In the genomic region with DNA sequence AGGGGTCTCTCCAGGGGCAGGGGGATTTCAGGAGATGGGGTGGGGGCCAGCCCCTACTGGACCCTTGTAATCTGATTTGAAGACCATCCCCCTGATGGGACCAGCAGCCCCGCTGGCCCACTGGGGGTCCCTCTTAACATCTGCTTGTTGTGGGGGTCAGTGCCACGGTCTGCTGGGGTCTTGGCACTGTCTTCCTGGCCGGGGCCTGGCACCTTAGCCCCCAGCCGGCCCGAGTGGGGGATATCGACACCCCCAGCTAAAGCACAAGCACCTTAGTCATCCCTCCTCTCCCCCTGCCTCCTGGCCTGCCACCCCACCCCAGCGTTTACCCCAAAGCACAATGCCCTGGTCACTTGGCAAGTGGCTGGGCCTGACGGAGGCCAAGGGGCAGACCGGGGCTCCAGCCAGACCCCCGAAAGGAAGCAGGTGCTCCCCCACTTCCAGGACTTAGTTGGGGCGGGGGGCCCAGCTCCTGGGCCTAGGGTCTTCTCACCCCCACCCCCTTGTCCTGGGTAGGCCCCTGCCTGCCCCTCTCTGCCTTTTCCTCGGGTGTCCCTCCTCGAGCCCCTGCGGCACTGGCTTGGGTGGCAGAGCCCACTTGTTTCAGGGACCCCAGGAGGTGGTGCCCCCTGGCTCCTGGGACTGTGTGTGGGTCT, we compare ENCODE assay signal across 8 cellular contexts. TPM values are rescaled to one million over a fixed set of nuclear protein-coding genes. Genes with fewer than 3 reads are reported as not detected.
DNase-seq lines count a peak whose midpoint lies in the region; ATAC-seq and TF ChIP-seq lines count a peak whose summit lies in the region.

No MANE protein-coding gene starts in this region.

- H3K4me2 ChIP-seq in SU-DHL-6 (ENCODE audit: low read depth, low read length, poor library complexity, severe bottlenecking): no peak overlapping the region

- no peak overlapping the region for H2AFZ ChIP-seq in SU-DHL-6 (ENCODE audit: low read depth, low read length, severe bottlenecking)

- no peak overlapping the region for H3K4me3 ChIP-seq in CD4-positive, alpha-beta memory T cell (ENCODE audit: low read length in 2 of 2)
- H3K4me3 ChIP-seq in SU-DHL-6 (ENCODE audit: insufficient read depth, low read length, poor library complexity, severe bottlenecking) (no peak overlapping the region), esophagus muscularis mucosa (peak overlapping the region; percentile 78 to 89 (median 88)), prostate gland (no peak overlapping the region)

- peak overlapping the region; percentile 90 for H3K9ac ChIP-seq in SU-DHL-6 (ENCODE audit: low read length)

- peaks cover 17% of the 10 kb centered on the region for H3F3A ChIP-seq in SU-DHL-6 (ENCODE audit: insufficient read depth)

- H3K27ac ChIP-seq in CD4-positive, alpha-beta memory T cell (ENCODE audit: low read depth, low read length): peak overlapping the region; percentile 98
- peak overlapping the region; percentile 91 for H3K27ac ChIP-seq in SU-DHL-6 (ENCODE audit: low read depth, low read length)
- peak overlapping the region; percentile 97 to 100 (median 99) for H3K27ac ChIP-seq in esophagus muscularis mucosa (replicated peaks in 1 of 4)
- peak overlapping the region; percentile 97 for H3K27ac ChIP-seq in prostate gland

- H4K20me1 ChIP-seq in SU-DHL-6 (ENCODE audit: low read depth, low read length): no peaks in the 10 kb centered on the region

- peak in 1 of 5 donors; percentile 40 for DNase-seq in CD4-positive, alpha-beta memory T cell
- DNase-seq in esophagus muscularis mucosa (ENCODE audit: extremely low spot score) (no peak), prostate gland (ENCODE audit: low spot score) (no peak), NCI-H510A (lab: John Stamatoyannopoulos, UW) (no peak)

- WGBS in esophagus muscularis mucosa: 74% methylated on average over 7 of the region's 14 CpGs
- 79% methylated on average over 14 of the region's 14 CpGs for WGBS in prostate gland

- CTCF ChIA-PET in CD4-positive, alpha-beta memory T cell (lab: Charles Lee; ENCODE audit: partially characterized antibody): interaction anchor here (1.2 to 1.6 kb wide), 2 partner anchors 43 to 127 kb away, joined by 3 to 5 read pairs; no protein-coding TSS in a partner anchor

- H3K27ac Mint-ChIP-seq in CD4-positive, alpha-beta memory T cell: peak overlapping the region in 5 of 7 donors; percentile 67 to 100 (median 98)

- H3K9me3 Mint-ChIP-seq in CD4-positive, alpha-beta memory T cell: peaks cover 0 to 7% (median 0%) of the 10 kb centered on the region in 8 donors

- peaks cover 47% of the 10 kb centered on the region for H3K4me1 ChIP-seq in CD4-positive, alpha-beta memory T cell (ENCODE audit: insufficient read depth, low read length)
- peaks cover 38 to 57% (median 49%) of the 10 kb centered on the region in 4 donors for H3K4me1 ChIP-seq in esophagus muscularis mucosa
- peaks cover 3% of the 10 kb centered on the region for H3K4me1 ChIP-seq in prostate gland (replicated peaks)

- no peaks in the 10 kb centered on the region for H3K27me3 ChIP-seq in CD4-positive, alpha-beta memory T cell (ENCODE audit: insufficient read depth, low read length)
- no peaks in the 10 kb centered on the region for H3K27me3 ChIP-seq in SU-DHL-6 (ENCODE audit: low read length)
- no peaks in the 10 kb centered on the region for H3K27me3 ChIP-seq in esophagus muscularis mucosa
- H3K27me3 ChIP-seq in prostate gland (replicated peaks; ENCODE audit: insufficient read depth): no peaks in the 10 kb centered on the region

- no peak for TF ChIP-seq POLR2A in esophagus muscularis mucosa (IDR thresholded peaks at IDR 0.05; ENCODE audit: low read depth)
- no peak for TF ChIP-seq POLR2A in prostate gland (IDR thresholded peaks at IDR 0.05)

- peaks cover 24 to 50% (median 39%) of the 10 kb centered on the region in 4 donors for H3K4me1 Mint-ChIP-seq in CD4-positive, alpha-beta memory T cell

- H3K9me3 ChIP-seq in CD4-positive, alpha-beta memory T cell (ENCODE audit: control insufficient read depth in 1 of 2, low read length in 2 of 2): no peaks in the 10 kb centered on the region
- H3K9me3 ChIP-seq in SU-DHL-6 (ENCODE audit: insufficient read depth, low read length) (no peaks in the 10 kb centered on the region), esophagus muscularis mucosa (no peaks in the 10 kb centered on the region), prostate gland (no peaks in the 10 kb centered on the region)

- no peaks in the 10 kb centered on the region for H3K9me2 ChIP-seq in SU-DHL-6 (replicated peaks; ENCODE audit: insufficient read depth, low read length)

- TF ChIP-seq EP300 in esophagus muscularis mucosa (IDR thresholded peaks at IDR 0.05): no peak

- no peaks in the 10 kb centered on the region for H3K27me3 Mint-ChIP-seq in CD4-positive, alpha-beta memory T cell

- POLR2A ChIA-PET in CD4-positive, alpha-beta memory T cell (lab: Charles Lee; ENCODE audit: partially characterized antibody): interaction anchor here (1.2 to 2.1 kb wide), 9 partner anchors 13 to 262 kb away, joined by 3 to 58 read pairs (median 7); a partner anchor contains a TSS

- H3K36me3 ChIP-seq in CD4-positive, alpha-beta memory T cell (ENCODE audit: insufficient read depth, low read length): peaks cover 3% of the 10 kb centered on the region
- H3K36me3 ChIP-seq in SU-DHL-6 (ENCODE audit: low read length) (0 out of 2 replicates have a peak, but pooled peaks cover 13% of the 10 kb centered on the region), esophagus muscularis mucosa (peaks cover 0 to 29% (median 12%) of the 10 kb centered on the region in 4 donors), prostate gland (no peaks in the 10 kb centered on the region)

- intact Hi-C loops in CD4-positive, alpha-beta memory T cell (cut with micrococcal nuclease): no loop called here
- intact Hi-C loops in esophagus muscularis mucosa (cut with DNase I) (loop anchor here (5.0 to 10.0 kb wide), 2 partner anchors 128 to 186 kb away; a partner anchor contains a TSS), prostate gland (cut with DNase I) (loop anchor here (5.0 kb wide), 1 partner anchor 178 kb away; no protein-coding TSS in a partner anchor)

- TF ChIP-seq CTCF in SU-DHL-6 (IDR thresholded peaks at IDR 0.05; ENCODE audit: insufficient read depth, low read length, poor library complexity, severe bottlenecking) (no peak), esophagus muscularis mucosa (IDR thresholded peaks at IDR 0.05) (no peak), prostate gland (IDR thresholded peaks at IDR 0.05) (no peak)

- H3K4me3 Mint-ChIP-seq in CD4-positive, alpha-beta memory T cell: peak overlapping the region in 1 of 8 donors; percentile 17

- peaks cover 12 to 44% of the 10 kb centered on the region in 2 donors for H3K36me3 Mint-ChIP-seq in CD4-positive, alpha-beta memory T cell

- ATAC-seq in GM19351 (IDR thresholded peaks at IDR 0.05; ENCODE audit: unreplicated experiment) (no peak), GM18873 (IDR thresholded peaks at IDR 0.05; ENCODE audit: low FRiP score, unreplicated experiment) (no peak), HG03520 (IDR thresholded peaks at IDR 0.05; ENCODE audit: unreplicated experiment) (no peak)

- H3K79me2 ChIP-seq in SU-DHL-6 (ENCODE audit: insufficient read depth, low read length): peaks cover 35% of the 10 kb centered on the region

RNA-seq across cellular contexts. Expression of a gene that starts 1.4 kb away (rescaled TPM):
- 10 to 100 TPM; 63.7 to 64.7 TPM for total RNA-seq in CD4-positive, alpha-beta memory T cell
- 10 to 100 TPM; 21.2 to 45.0 TPM for polyA plus RNA-seq in CD4-positive, alpha-beta memory T cell
- total RNA-seq in esophagus muscularis mucosa (10 to 100 TPM; 32.1 to 49.4 (median 36.9) TPM), prostate gland (10 to 100 TPM; 30.8 to 39.5 TPM)

RNA-seq across cellular contexts. Expression of a gene that starts 24.1 kb away (rescaled TPM):
- total RNA-seq in CD4-positive, alpha-beta memory T cell: 10 to 100 TPM; 32.3 to 35.0 TPM
- polyA plus RNA-seq in CD4-positive, alpha-beta memory T cell: 10 to 100 TPM; 44.3 to 59.9 TPM
- 10 to 100 TPM; 48.0 to 77.2 (median 65.2) TPM for total RNA-seq in esophagus muscularis mucosa
- 10 to 100 TPM; 48.8 to 84.2 TPM for total RNA-seq in prostate gland

RNA-seq across cellular contexts. Expression of a gene that starts 24.4 kb away (rescaled TPM):
- 10 to 100 TPM; 53.5 to 56.3 TPM for total RNA-seq in CD4-positive, alpha-beta memory T cell
- 10 to 100 TPM; 70.9 to 84.9 TPM for polyA plus RNA-seq in CD4-positive, alpha-beta memory T cell
- total RNA-seq in esophagus muscularis mucosa (100 to 1,000 TPM; 108 to 154 (median 126) TPM), prostate gland (100 to 1,000 TPM in 1 of 2 donors, 10 to 100 TPM in 1; 94.9 to 112 TPM)

RNA-seq across cellular contexts. Expression of a gene that starts 49.0 kb away (rescaled TPM):
- total RNA-seq in CD4-positive, alpha-beta memory T cell: not detected
- not detected for polyA plus RNA-seq in CD4-positive, alpha-beta memory T cell
- total RNA-seq in esophagus muscularis mucosa (not detected), prostate gland (not detected)

Comparison
In these comparisons a context has a peak if more than half of its experiments do, and no peak if none do; other contexts are left out.
1. H3K4me3 ChIP-seq: peak in esophagus muscularis mucosa (4 of 4); none in CD4-positive, alpha-beta memory T cell (0 of 2), SU-DHL-6 (single experiment) and prostate gland (0 of 2).
2. Peak in every context shown above with its lines, with median percentiles within 50 percentile points of each other: H3K27ac ChIP-seq.